In genomic region chr3:49721165-49721860, GRCh38 we compare ENCODE assay signal across 1 cellular context.
TF ChIP-seq lines count a peak whose summit lies in the region.

No MANE protein-coding gene starts in this region.

TF ChIP-seq in IMR-90, 13 proteins besides CTCF, POLR2A, EP300 and RAD21 (continued from another document):
- TF ChIP-seq ELK1 (IDR thresholded peaks at IDR 0.05; ENCODE audit: borderline replicate concordance, low read depth, low read length) (no peak), MAFK (IDR thresholded peaks at IDR 0.05; ENCODE audit: low read depth, low read length) (no peak), MXI1 (IDR thresholded peaks at IDR 0.05; ENCODE audit: borderline replicate concordance, low read depth, low read length) (no peak), RFX5 (IDR thresholded peaks at IDR 0.05; ENCODE audit: low read depth, low read length) (no peak), RCOR1 (IDR thresholded peaks at IDR 0.05; ENCODE audit: insufficient replicate concordance, low read length) (no peak), USF2 (IDR thresholded peaks at IDR 0.05; ENCODE audit: low read depth, low read length) (no peak), CHD1 (IDR thresholded peaks at IDR 0.05; ENCODE audit: low read depth, low read length) (no peak), FOS (IDR thresholded peaks at IDR 0.05; ENCODE audit: low read depth, low read length) (no peak), BHLHE40 (IDR thresholded peaks at IDR 0.05; ENCODE audit: low read depth, low read length) (no peak)
